Comparison of ENCODE assay signal across 19 cellular contexts in the genomic region with DNA sequence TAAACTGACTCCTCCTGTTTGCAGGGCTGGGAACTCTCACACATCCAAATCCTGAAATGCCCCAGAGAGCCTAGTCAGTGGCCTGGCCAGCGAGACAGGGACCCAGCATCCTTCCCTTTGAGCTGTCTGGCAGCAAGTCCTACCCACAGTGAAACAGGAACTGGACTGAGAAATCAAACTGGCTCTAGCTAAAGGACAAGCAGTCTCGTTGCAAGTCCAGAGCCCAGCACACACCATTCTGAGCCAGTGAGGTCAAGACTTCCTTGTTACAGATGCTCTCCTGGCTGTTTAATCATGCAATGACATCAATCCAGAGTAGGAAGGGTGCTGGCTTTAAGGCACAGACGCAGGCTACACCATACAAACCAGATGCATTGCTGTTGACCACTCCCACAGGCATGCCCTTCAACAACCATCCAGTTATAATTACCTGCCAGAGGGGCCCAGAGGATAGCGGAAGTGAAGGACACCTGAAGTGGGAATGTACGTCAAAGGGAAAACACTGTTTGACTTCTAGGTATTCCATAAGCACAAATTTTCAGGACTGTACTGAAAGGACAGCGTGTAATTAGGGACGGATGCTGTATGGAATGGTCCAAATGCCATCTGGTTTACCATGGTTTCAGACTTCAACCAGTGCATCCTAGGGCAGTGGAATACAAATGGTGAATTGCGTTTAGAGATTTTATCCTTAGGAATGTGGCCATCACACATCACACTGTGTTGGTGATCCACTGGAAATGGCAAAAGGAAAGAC.
DNase-seq lines count a peak whose midpoint lies in the region; ATAC-seq and TF ChIP-seq lines count a peak whose summit lies in the region.
"Had no signal": no experiment of that assay in that cellular context is flagged by ENCODE, and none has a peak within 500 bp of the region (broad histone marks: within the 10 kb centered on the region; RNA-seq: fewer than 3 reads in every experiment).

No MANE protein-coding gene starts in this region.

- no peaks in the 10 kb centered on the region for H3K9me3 Mint-ChIP-seq in stimulated activated naive B cell treated with anti-CD40 and anti-IgM and Interleukin-4, amounts not matched to agents 10 μg/mL and 1 μg/mL and 100 μg/mL, for 72 hours
- H3K9me3 Mint-ChIP-seq: activated naive CD8-positive, alpha-beta T cell treated with anti-CD3 and anti-CD28 coated beads, Interleukin-2, amount 10 ng/mL, durations not matched to agents 7 days and 5 days; activated T-cell treated with anti-CD3 and anti-CD28 coated beads, Interleukin-2, amount 50 U/mL, for 72 hours; brain; stimulated activated memory B cell treated with anti-CD40 and anti-IgM and Interleukin-4, amounts not matched to agents 10 μg/mL and 1 μg/mL and 100 μg/mL, for 72 hours had no signal

- peak; percentile 46 for DNase-seq in activated CD8-positive, alpha-beta memory T cell treated with anti-CD3 and anti-CD28 coated beads for 24 hours
- no peak for DNase-seq in activated CD8-positive, alpha-beta memory T cell treated with anti-CD3 and anti-CD28 coated beads, Interleukin-2, amount 50 U/mL, for 4 hours
- DNase-seq in MV-4-11 (lab: John Stamatoyannopoulos, UW) (peak; percentile 75), fibroblast of mammary gland (ENCODE audit: low read depth) (peak; percentile 14), breast epithelium (ENCODE audit: low spot score in 2 of 2) (no peak), NCI-H748 treated with DMSO at 0.1 percent for 48 hours (lab: John Stamatoyannopoulos, UW) (no peak), SHP77 (lab: John Stamatoyannopoulos, UW) (no peak)
- no peak for DNase-seq in stimulated activated naive B cell treated with anti-CD40 and anti-IgM and Interleukin-4, amounts not matched to agents 10 μg/mL and 1 μg/mL and 100 μg/mL, for 72 hours
- DNase-seq: activated CD4-positive, alpha-beta T cell treated with anti-CD3 and anti-CD28 coated beads, Interleukin-2, amount 50 U/mL, for 48 hours; activated naive CD8-positive, alpha-beta T cell treated with anti-CD3 and anti-CD28 coated beads, Interleukin-2, amount 10 ng/mL, durations not matched to agents 7 days and 5 days; activated T-cell treated with anti-CD3 and anti-CD28 coated beads, Interleukin-2, amount 50 U/mL, for 72 hours; IMR-90; left cardiac atrium; NCI-H2029; NCI-H69; trophoblast cell had no signal

- TF ChIP-seq POLR2A in breast epithelium (IDR thresholded peaks at IDR 0.05), result no peak

- peak in 1 of 2 donors; percentile 10 for ATAC-seq in stimulated activated naive B cell treated with anti-CD40 and anti-IgM and Interleukin-4, amounts not matched to agents 10 μg/mL and 1 μg/mL and 100 μg/mL, for 72 hours (replicated peaks)
- ATAC-seq: activated T-cell treated with anti-CD3 and anti-CD28 coated beads, Interleukin-2, amount 50 U/mL, for 72 hours; stimulated activated memory B cell treated with anti-CD40 and anti-IgM and Interleukin-4, amounts not matched to agents 10 μg/mL and 1 μg/mL and 100 μg/mL, for 72 hours had no signal

- H3K27ac Mint-ChIP-seq in stimulated activated naive B cell treated with anti-CD40 and anti-IgM and Interleukin-4, amounts not matched to agents 10 μg/mL and 1 μg/mL and 100 μg/mL, for 72 hours, result peak overlapping the region; percentile 77
- H3K27ac Mint-ChIP-seq: activated naive CD8-positive, alpha-beta T cell treated with anti-CD3 and anti-CD28 coated beads, Interleukin-2, amount 10 ng/mL, durations not matched to agents 7 days and 5 days; activated T-cell treated with anti-CD3 and anti-CD28 coated beads, Interleukin-2, amount 50 U/mL, for 72 hours had no signal

- no peak overlapping the region for H3K4me3 Mint-ChIP-seq in stimulated activated naive B cell treated with anti-CD40 and anti-IgM and Interleukin-4, amounts not matched to agents 10 μg/mL and 1 μg/mL and 100 μg/mL, for 72 hours
- H3K4me3 Mint-ChIP-seq: activated naive CD8-positive, alpha-beta T cell treated with anti-CD3 and anti-CD28 coated beads, Interleukin-2, amount 10 ng/mL, durations not matched to agents 7 days and 5 days; activated T-cell treated with anti-CD3 and anti-CD28 coated beads, Interleukin-2, amount 50 U/mL, for 72 hours; brain; stimulated activated memory B cell treated with anti-CD40 and anti-IgM and Interleukin-4, amounts not matched to agents 10 μg/mL and 1 μg/mL and 100 μg/mL, for 72 hours had no signal

- peaks cover 38 to 68% of the 10 kb centered on the region in 2 donors for H3K36me3 Mint-ChIP-seq in stimulated activated naive B cell treated with anti-CD40 and anti-IgM and Interleukin-4, amounts not matched to agents 10 μg/mL and 1 μg/mL and 100 μg/mL, for 72 hours

- H3K27me3 ChIP-seq in breast epithelium, result no peaks in the 10 kb centered on the region

- H3K27me3 Mint-ChIP-seq in stimulated activated naive B cell treated with anti-CD40 and anti-IgM and Interleukin-4, amounts not matched to agents 10 μg/mL and 1 μg/mL and 100 μg/mL, for 72 hours, result no peaks in the 10 kb centered on the region
- H3K27me3 Mint-ChIP-seq: activated naive CD8-positive, alpha-beta T cell treated with anti-CD3 and anti-CD28 coated beads, Interleukin-2, amount 10 ng/mL, durations not matched to agents 7 days and 5 days; brain; stimulated activated memory B cell treated with anti-CD40 and anti-IgM and Interleukin-4, amounts not matched to agents 10 μg/mL and 1 μg/mL and 100 μg/mL, for 72 hours had no signal

- no peaks in the 10 kb centered on the region for H3K9me3 ChIP-seq in breast epithelium

- H3K4me3 ChIP-seq in fibroblast of mammary gland (ENCODE audit: control insufficient read depth, low read depth, low read length) (no peak overlapping the region), breast epithelium (no peak overlapping the region)

- H3K4me1 Mint-ChIP-seq in stimulated activated naive B cell treated with anti-CD40 and anti-IgM and Interleukin-4, amounts not matched to agents 10 μg/mL and 1 μg/mL and 100 μg/mL, for 72 hours, result peaks cover 9 to 23% of the 10 kb centered on the region in 2 donors
- H3K4me1 Mint-ChIP-seq: brain had no signal

- H3K27ac ChIP-seq in breast epithelium, result no peak overlapping the region
- H3K27ac ChIP-seq: VCaP had no signal

- no peak for TF ChIP-seq CTCF in fibroblast of mammary gland (conservative IDR thresholded peaks at IDR 0.05; ENCODE audit: control insufficient read depth, insufficient read depth, low read depth, low read length)
- TF ChIP-seq CTCF in breast epithelium (IDR thresholded peaks at IDR 0.05), result no peak

- H3K36me3 ChIP-seq in breast epithelium, result no peaks in the 10 kb centered on the region

- H3K4me1 ChIP-seq in breast epithelium, result no peaks in the 10 kb centered on the region

- intact Hi-C loops in breast epithelium (cut with DNase I; ENCODE audit: low total_unique reads), result no loop called here

Comparison
In these comparisons a context has a peak if more than half of its experiments do, and no peak if none do; other contexts are left out.
1. DNase-seq: peak in activated CD8-positive, alpha-beta memory T cell treated with anti-CD3 and anti-CD28 coated beads for 24 hours (single experiment), MV-4-11 (single experiment) and fibroblast of mammary gland (single experiment); none in activated CD8-positive, alpha-beta memory T cell treated with anti-CD3 and anti-CD28 coated beads, Interleukin-2, amount 50 U/mL, for 4 hours (single experiment), stimulated activated naive B cell treated with anti-CD40 and anti-IgM and Interleukin-4, amounts not matched to agents 10 μg/mL and 1 μg/mL and 100 μg/mL, for 72 hours (single experiment), breast epithelium (0 of 2), NCI-H748 treated with DMSO at 0.1 percent for 48 hours (single experiment) and SHP77 (0 of 2).